In genomic region chr1:69494171-69494570, GRCh38 we compare ENCODE assay signal across 27 cellular contexts.
A peak's percentile ranks its signal among the peaks of the same experiment; 100 is the strongest.
DNase-seq lines count a peak whose midpoint lies in the region; ATAC-seq and TF ChIP-seq lines count a peak whose summit lies in the region.
"Had no signal": no experiment of that assay in that cellular context is flagged by ENCODE, and none has a peak within 500 bp of the region (broad histone marks: within the 10 kb centered on the region; RNA-seq: fewer than 3 reads in every experiment).

No MANE protein-coding gene starts in this region.

- no peak for TF ChIP-seq POLR2A in breast epithelium (IDR thresholded peaks at IDR 0.05)
- no peak for TF ChIP-seq POLR2A in prostate gland (IDR thresholded peaks at IDR 0.05)

- no peaks in the 10 kb centered on the region for H4K20me1 ChIP-seq in mammary epithelial cell (ENCODE audit: insufficient read depth, low read length)

- H3K27me3 ChIP-seq in mammary epithelial cell (ENCODE audit: insufficient read depth, low read length) (no peaks in the 10 kb centered on the region), breast epithelium (no peaks in the 10 kb centered on the region), RWPE2 (ENCODE audit: insufficient read depth, poor library complexity, severe bottlenecking) (no peaks in the 10 kb centered on the region), foreskin keratinocyte (no peaks in the 10 kb centered on the region), prostate gland (replicated peaks; ENCODE audit: insufficient read depth) (no peaks in the 10 kb centered on the region)
- H3K27me3 ChIP-seq: stomach, thyroid gland had no signal

- peak overlapping the region; percentile 11 for H3K27ac ChIP-seq in mammary epithelial cell (ENCODE audit: insufficient read depth, low read depth, low read length)
- no peak overlapping the region for H3K27ac ChIP-seq in breast epithelium
- peak overlapping the region; percentile 63 for H3K27ac ChIP-seq in RWPE2 (ENCODE audit: poor library complexity, severe bottlenecking)
- H3K27ac ChIP-seq in foreskin keratinocyte: peak overlapping the region; percentile 60
- H3K27ac ChIP-seq in prostate gland: no peak overlapping the region
- H3K27ac ChIP-seq: GM23248, KMS-11, skin epidermis, stomach, thyroid gland had no signal

- CTCF ChIA-PET in mammary epithelial cell (lab: Charles Lee; ENCODE audit: low non-redundant PET): no interaction called here

- TF ChIP-seq CTCF in mammary epithelial cell (conservative IDR thresholded peaks at IDR 0.05 in 1 of 2, IDR thresholded peaks at IDR 0.05 in 1 of 2; ENCODE audit: extremely low read depth in 1 of 2, insufficient read depth in 1 of 2, low read depth in 1 of 2, low read length in 2 of 2) (no peak), breast epithelium (IDR thresholded peaks at IDR 0.05) (no peak), RWPE2 (IDR thresholded peaks at IDR 0.05; ENCODE audit: poor library complexity, severe bottlenecking) (no peak), foreskin keratinocyte (conservative IDR thresholded peaks at IDR 0.05) (no peak), prostate gland (IDR thresholded peaks at IDR 0.05) (no peak)

- peaks cover 30% of the 10 kb centered on the region for H3K4me1 ChIP-seq in mammary epithelial cell (ENCODE audit: insufficient read depth, low read length)
- no peaks in the 10 kb centered on the region for H3K4me1 ChIP-seq in breast epithelium
- H3K4me1 ChIP-seq in RWPE2 (ENCODE audit: insufficient read depth, poor library complexity, severe bottlenecking): peaks cover 29% of the 10 kb centered on the region
- peaks cover 35% of the 10 kb centered on the region for H3K4me1 ChIP-seq in foreskin keratinocyte
- H3K4me1 ChIP-seq in prostate gland (replicated peaks): no peaks in the 10 kb centered on the region
- H3K4me1 ChIP-seq: stomach, thyroid gland had no signal

- peak; percentile 92 for ATAC-seq in RWPE2 (ENCODE audit: low read depth)
- ATAC-seq in foreskin keratinocyte: peak; percentile 95
- ATAC-seq in GM18907 (IDR thresholded peaks at IDR 0.05; ENCODE audit: unreplicated experiment): no peak
- ATAC-seq: CD8-positive, alpha-beta T cell; natural killer cell had no signal

- in situ Hi-C loops in mammary epithelial cell (cut with MboI; ENCODE audit: low sequenced_read_pairs in 2 of 2): no loop called here

- no TSS peak for BruUV-seq in mammary epithelial cell (replicated peaks; lab: Mats Ljungman, UMichigan)

- no peak overlapping the region for H3K9ac ChIP-seq in mammary epithelial cell (ENCODE audit: insufficient read depth, low read length)
- H3K9ac ChIP-seq: GM23248, KMS-11 had no signal

- no peaks in the 10 kb centered on the region for H3K36me3 ChIP-seq in mammary epithelial cell (ENCODE audit: insufficient read depth, low read length)
- no peaks in the 10 kb centered on the region for H3K36me3 ChIP-seq in breast epithelium
- no peaks in the 10 kb centered on the region for H3K36me3 ChIP-seq in RWPE2 (ENCODE audit: low read depth)
- H3K36me3 ChIP-seq in prostate gland: no peaks in the 10 kb centered on the region
- H3K36me3 ChIP-seq: stomach, thyroid gland had no signal

- H3K4me3 ChIP-seq in mammary epithelial cell (replicated peaks in 1 of 3; ENCODE audit: insufficient read depth in 1 of 3, low read depth in 2 of 3, low read length in 3 of 3) (peak overlapping the region in 1 of 3 experiments; percentile 9), breast epithelium (no peak overlapping the region), RWPE2 (ENCODE audit: severe bottlenecking) (no peak overlapping the region), prostate gland (no peak overlapping the region)
- H3K4me3 ChIP-seq: GM23248, skin epidermis, stomach, thyroid gland had no signal

- no peaks in the 10 kb centered on the region for H3K9me3 ChIP-seq in mammary epithelial cell (replicated peaks; ENCODE audit: insufficient read depth, low read length)
- no peaks in the 10 kb centered on the region for H3K9me3 ChIP-seq in breast epithelium
- H3K9me3 ChIP-seq in RWPE2 (ENCODE audit: severe bottlenecking): no peaks in the 10 kb centered on the region
- no peaks in the 10 kb centered on the region for H3K9me3 ChIP-seq in prostate gland
- H3K9me3 ChIP-seq: stomach, thyroid gland had no signal

- intact Hi-C loops in mammary epithelial cell (cut with micrococcal nuclease) (no loop called here), breast epithelium (cut with DNase I; ENCODE audit: low total_unique reads) (no loop called here), prostate gland (cut with DNase I) (no loop called here)

- H3K79me2 ChIP-seq in mammary epithelial cell (ENCODE audit: insufficient read depth, low read length): no peaks in the 10 kb centered on the region

- dilution Hi-C loops in mammary epithelial cell (cut with HindIII; ENCODE audit: low sequenced_read_pairs): no loop called here

- H2AFZ ChIP-seq in mammary epithelial cell (ENCODE audit: low read depth, low read length): no peak overlapping the region
- H2AFZ ChIP-seq: GM23248 had no signal

- peak overlapping the region; percentile 69 for H3K4me2 ChIP-seq in mammary epithelial cell (ENCODE audit: insufficient read depth, low read depth, low read length)
- H3K4me2 ChIP-seq: KMS-11 had no signal

- DNase-seq in mammary epithelial cell: peak; percentile 76
- no peak for DNase-seq in breast epithelium (ENCODE audit: low spot score in 2 of 2)
- no peak for DNase-seq in RWPE2 (ENCODE audit: low spot score)
- DNase-seq in foreskin keratinocyte: peak; percentile 89 to 94
- DNase-seq in NCI-H2227 treated with DMSO at 0.1 percent for 48 hours (lab: John Stamatoyannopoulos, UW): no peak
- no peak for DNase-seq in amygdala (lab: John Stamatoyannopoulos, UW)
- no peak for DNase-seq in prostate gland (ENCODE audit: low spot score)
- DNase-seq: activated CD4-positive, alpha-beta T cell treated with anti-CD3 and anti-CD28 coated beads for 4 hours; activated T-cell treated with anti-CD3 and anti-CD28 coated beads for 4 hours; aorta; CD8-positive, alpha-beta T cell; dermis blood vessel endothelial cell; DMS79 treated with DMSO at 0.1 percent for 48 hours; GM23248; HFFc6; islet precursor cell; natural killer cell; NCI-H1436; NCI-H2107; NCI-H526 treated with DMSO at 0.1 percent for 48 hours; stimulated activated CD4-positive, alpha-beta T cell treated with anti-CD3 and anti-CD28 coated beads, Interleukin-1b, Interleukin-23, amount 100 ng/mL, for 48 hours; stomach; T-helper 2 cell; thyroid gland had no signal

Comparison
In these comparisons a context has a peak if more than half of its experiments do, and no peak if none do; other contexts are left out.
1. DNase-seq: peak in mammary epithelial cell (single experiment) and foreskin keratinocyte (2 of 2); none in breast epithelium (0 of 2), RWPE2 (single experiment), NCI-H2227 treated with DMSO at 0.1 percent for 48 hours (single experiment), amygdala (0 of 56) and prostate gland (single experiment).
2. H3K27ac ChIP-seq: peak in mammary epithelial cell (single experiment), RWPE2 (single experiment) and foreskin keratinocyte (single experiment); none in breast epithelium (0 of 2) and prostate gland (0 of 2).